ENCODE assay signal across 8 cellular contexts in the genomic region with DNA sequence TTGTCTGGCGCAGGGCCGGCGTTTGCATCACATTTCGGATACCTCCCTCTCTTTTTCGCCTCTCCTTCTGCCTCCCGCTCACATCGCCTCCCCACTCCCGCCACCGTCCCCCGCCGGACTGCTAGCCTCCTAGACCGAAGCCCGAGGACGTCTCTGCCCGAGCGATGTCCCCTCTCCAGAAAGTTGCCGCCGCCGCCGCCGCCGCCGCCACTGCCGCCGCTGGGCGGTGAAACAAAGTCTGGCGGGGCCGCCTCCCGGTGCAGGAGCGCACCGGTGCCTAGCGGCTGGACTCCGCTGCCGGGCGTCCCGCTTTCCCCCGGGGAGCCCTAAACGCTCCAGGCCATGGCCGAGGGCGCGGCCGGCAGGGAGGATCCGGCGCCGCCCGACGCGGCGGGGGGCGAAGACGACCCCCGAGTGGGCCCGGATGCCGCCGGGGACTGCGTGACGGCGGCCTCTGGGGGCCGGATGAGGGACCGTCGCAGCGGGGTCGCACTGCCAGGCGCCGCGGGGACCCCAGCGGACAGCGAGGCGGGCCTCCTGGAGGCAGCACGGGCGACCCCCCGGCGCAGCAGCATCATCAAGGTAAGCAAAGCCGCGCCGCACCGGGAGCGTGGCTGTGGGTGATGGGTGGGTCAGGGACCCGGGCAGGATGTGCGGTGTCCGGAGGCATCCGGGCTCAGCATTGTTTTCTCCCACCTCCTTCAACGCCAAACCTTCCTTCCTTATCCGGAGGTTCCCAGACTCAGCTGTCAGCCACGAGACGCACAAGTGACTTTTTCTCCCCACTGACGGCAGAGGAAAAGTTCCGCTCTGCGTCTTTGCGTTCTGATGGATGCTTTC. TPM values are rescaled to one million over a fixed set of nuclear protein-coding genes. Genes with fewer than 3 reads are reported as not detected.
DNase-seq lines count a peak whose midpoint lies in the region; ATAC-seq and TF ChIP-seq lines count a peak whose summit lies in the region.

No MANE protein-coding gene starts in this region.

- intact Hi-C loops in left cardiac atrium (cut with DNase I), result loop anchor here (5.0 to 10.0 kb wide), 4 partner anchors 80 to 492 kb away; no protein-coding TSS in a partner anchor
- intact Hi-C loops in psoas muscle (cut with DNase I), result loop anchor here (5.0 to 10.0 kb wide), 2 partner anchors 247 to 250 kb away; no protein-coding TSS in a partner anchor

- 0 to 1% (median 0%) methylated on average over 62 to 90 of the region's 90 CpGs for WGBS in psoas muscle, 3 donors

- H3K27me3 ChIP-seq in GM23338 (ENCODE audit: insufficient read depth) (peaks cover 50% of the 10 kb centered on the region), psoas muscle (ENCODE audit: insufficient read depth in 3 of 3, low read length in 2 of 3) (no peaks in the 10 kb centered on the region)

- H3K27me3 Mint-ChIP-seq in GM23338 (ENCODE audit: insufficient read depth, low read depth, poor library complexity), result peaks cover 24% of the 10 kb centered on the region
- no peaks in the 10 kb centered on the region for H3K27me3 Mint-ChIP-seq in activated naive CD8-positive, alpha-beta T cell treated with anti-CD3 and anti-CD28 coated beads for 36 hours

- no peaks in the 10 kb centered on the region for H3K9me3 ChIP-seq in psoas muscle

- no peak overlapping the region for H3K27ac ChIP-seq in GM23338 (ENCODE audit: low read depth)
- peak overlapping the region; percentile 82 for H3K27ac ChIP-seq in psoas muscle

- H3K4me1 Mint-ChIP-seq in GM23338, result peaks cover 11% of the 10 kb centered on the region
- peaks cover 41% of the 10 kb centered on the region for H3K4me1 Mint-ChIP-seq in activated naive CD8-positive, alpha-beta T cell treated with anti-CD3 and anti-CD28 coated beads for 36 hours

- no peaks in the 10 kb centered on the region; the same call in 1 of the 2 replicates for H3K36me3 ChIP-seq in GM23338 (ENCODE audit: insufficient read depth)
- H3K36me3 ChIP-seq in psoas muscle (ENCODE audit: insufficient read depth in 1 of 2, low read depth in 1 of 2), result no peaks in the 10 kb centered on the region

- H2AFZ ChIP-seq in GM23338, result peak overlapping the region; percentile 48; the same call in 1 of the 2 replicates

- H3K9me2 ChIP-seq in GM23338 (ENCODE audit: insufficient read depth), result no peaks in the 10 kb centered on the region

- H3K79me2 ChIP-seq in GM23338 (replicated peaks; ENCODE audit: insufficient read depth), result no peaks in the 10 kb centered on the region

- H3K36me3 Mint-ChIP-seq in GM23338 (ENCODE audit: low read depth), result no peaks in the 10 kb centered on the region
- no peaks in the 10 kb centered on the region for H3K36me3 Mint-ChIP-seq in activated naive CD8-positive, alpha-beta T cell treated with anti-CD3 and anti-CD28 coated beads for 36 hours

- H3F3A ChIP-seq in GM23338 (replicated peaks; ENCODE audit: low read depth), result no peaks in the 10 kb centered on the region; the same call in 1 of the 2 replicates

- peak overlapping the region; percentile 94 for H3K4me2 ChIP-seq in GM23338

- H3K27ac Mint-ChIP-seq in GM23338, result no peak overlapping the region
- no peak overlapping the region for H3K27ac Mint-ChIP-seq in activated naive CD8-positive, alpha-beta T cell treated with anti-CD3 and anti-CD28 coated beads for 36 hours

- peak; percentile 54 for ATAC-seq in GM23338
- peak; percentile 45 to 57 for ATAC-seq in left cardiac atrium
- peak; percentile 29 to 45 (median 39) for ATAC-seq in psoas muscle

- H3K4me3 ChIP-seq in GM23338 (peak overlapping the region; percentile 73), psoas muscle (peak overlapping the region; percentile 87)

- no peak for TF ChIP-seq CTCF in GM23338 (conservative IDR thresholded peaks at IDR 0.05; ENCODE audit: low read depth in 2 of 2)
- no peak for TF ChIP-seq CTCF in psoas muscle (IDR thresholded peaks at IDR 0.05)

- H3K4me3 Mint-ChIP-seq in GM23338, result peak overlapping the region; percentile 83
- peak overlapping the region; percentile 92 for H3K4me3 Mint-ChIP-seq in activated naive CD8-positive, alpha-beta T cell treated with anti-CD3 and anti-CD28 coated beads for 36 hours

- DNase-seq in GM03348 (ENCODE audit: low spot score) (peak; percentile 50), GM23338 (ENCODE audit: low spot score) (peak; percentile 57), NCI-H69 (lab: John Stamatoyannopoulos, UW) (peak; percentile 61), left cardiac atrium (peak; percentile 24), psoas muscle (peak; percentile 28 to 62), NCI-H1436 (lab: John Stamatoyannopoulos, UW) (no peak), NK-92 (lab: John Stamatoyannopoulos, UW; ENCODE audit: unreplicated experiment) (no peak)
- peak; percentile 48 for DNase-seq in activated naive CD8-positive, alpha-beta T cell treated with anti-CD3 and anti-CD28 coated beads for 36 hours

- no peaks in the 10 kb centered on the region for H4K20me1 ChIP-seq in GM23338 (replicated peaks; ENCODE audit: insufficient read depth)

- peaks cover 12% of the 10 kb centered on the region for H3K4me1 ChIP-seq in GM23338 (ENCODE audit: insufficient read depth)
- peaks cover 44% of the 10 kb centered on the region for H3K4me1 ChIP-seq in psoas muscle

- no peaks in the 10 kb centered on the region for H3K9me3 Mint-ChIP-seq in GM23338
- no peaks in the 10 kb centered on the region for H3K9me3 Mint-ChIP-seq in activated naive CD8-positive, alpha-beta T cell treated with anti-CD3 and anti-CD28 coated beads for 36 hours

TF ChIP-seq in GM23338, 12 proteins besides CTCF, POLR2A, EP300 and RAD21:
- TF ChIP-seq ETS1 (IDR thresholded peaks at IDR 0.05), result no peak
- peak; percentile 39 for TF ChIP-seq EZH2 (IDR thresholded peaks at IDR 0.05; ENCODE audit: low read depth, unreplicated experiment)
- TF ChIP-seq EZH2phosphoT487 (IDR thresholded peaks at IDR 0.05; ENCODE audit: unreplicated experiment), result no peak

RNA-seq across cellular contexts. Expression of gene PLCL1, which starts 0.6 kb away (rescaled TPM):
- 0.12 TPM in 1 of 2 replicates, not detected in the other for total RNA-seq in GM23338 (2014; rRNA removed; shearing (Covaris generic))
- not detected in 2 replicates for polyA plus RNA-seq in GM23338 (2016; fragmentation: Nextera tagmentation; extraction: Ambion mirVana)
- total RNA-seq in activated naive CD8-positive, alpha-beta T cell treated with anti-CD3 and anti-CD28 coated beads for 36 hours, result under 1 TPM; 0.22 to 0.23 TPM
- total RNA-seq in left cardiac atrium, result 10 to 100 TPM; 17.7 to 19.1 TPM
- total RNA-seq in psoas muscle, result 10 to 100 TPM in 3 of 4 donors, 1 to 10 TPM in 1; 9.6 to 25.4 (median 17.3) TPM
- 10 to 100 TPM in 1 of 3 donors, 1 to 10 TPM in 2; 4.3 to 12.6 (median 7.5) TPM for polyA plus RNA-seq in psoas muscle

RNA-seq across cellular contexts. Expression of gene BOLL, which starts 19.9 kb away (rescaled TPM):
- 0.04 TPM in 1 of 2 replicates, not detected in the other for total RNA-seq in GM23338 (2014; rRNA removed; shearing (Covaris generic))
- polyA plus RNA-seq in GM23338 (2016; fragmentation: Nextera tagmentation; extraction: Ambion mirVana) (1.1 and 2.0 TPM in 2 replicates), psoas muscle (1 to 10 TPM in 2 of 3 donors, under 1 TPM in 1; 0.47 to 2.9 (median 1.5) TPM)
- total RNA-seq in activated naive CD8-positive, alpha-beta T cell treated with anti-CD3 and anti-CD28 coated beads for 36 hours, result not detected
- total RNA-seq in left cardiac atrium (not detected), psoas muscle (1 to 10 TPM; 3.3 to 6.5 (median 4.1) TPM)

Comparison
In these comparisons a context has a peak if more than half of its experiments do, and no peak if none do; other contexts are left out.
1. DNase-seq: peak in GM03348 (single experiment), GM23338 (single experiment), NCI-H69 (single experiment), activated naive CD8-positive, alpha-beta T cell treated with anti-CD3 and anti-CD28 coated beads for 36 hours (single experiment), left cardiac atrium (single experiment) and psoas muscle (2 of 2); none in NCI-H1436 (single experiment) and NK-92 (single experiment).
2. Peak in every context shown above with its lines, with median percentiles within 50 percentile points of each other: ATAC-seq.